In the genomic region with DNA sequence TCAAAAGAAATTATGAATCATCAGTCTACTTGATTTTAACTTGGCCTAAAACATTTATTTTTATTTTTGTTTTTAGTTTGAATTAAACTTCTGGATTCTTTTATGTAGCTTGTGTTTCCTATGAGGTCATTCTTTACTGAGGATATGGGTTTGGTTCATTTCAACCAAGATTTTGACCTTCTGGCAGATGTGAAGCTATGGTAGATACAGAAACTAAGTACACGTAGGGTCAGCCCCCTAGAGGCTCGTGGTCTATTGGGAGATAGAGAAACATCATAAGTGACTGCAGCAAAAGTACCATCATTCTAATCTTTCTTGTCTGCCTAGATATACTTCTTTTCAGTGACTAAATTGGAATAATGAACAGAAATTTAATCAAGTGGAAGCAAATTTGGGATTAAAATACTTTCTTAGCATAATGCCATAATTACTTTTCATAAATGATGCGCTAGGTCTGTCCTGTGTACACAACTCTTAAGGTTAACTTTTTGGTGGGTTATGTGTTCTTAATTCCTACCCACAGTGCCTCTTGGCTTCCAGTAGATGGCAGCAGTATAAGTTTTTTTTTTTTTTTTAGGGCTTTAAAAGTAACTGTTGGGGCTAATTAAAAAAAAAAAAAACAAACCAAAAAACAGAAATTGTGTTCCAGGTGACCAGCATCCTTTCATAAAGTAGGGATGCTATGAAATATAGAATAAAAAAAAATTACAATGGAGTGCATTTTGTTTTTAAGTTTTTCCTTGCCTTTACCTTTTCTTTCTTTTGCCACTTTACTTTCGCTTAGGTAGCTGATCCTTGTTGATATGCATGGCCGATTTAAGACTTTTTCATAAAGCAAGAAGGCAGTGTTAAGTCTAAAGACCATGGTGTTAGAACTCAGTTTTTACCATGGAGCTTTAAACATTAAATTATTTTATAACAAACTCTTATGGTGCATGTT, we compare ENCODE assay signal across 8 cellular contexts. TPM values are rescaled to one million over a fixed set of nuclear protein-coding genes. Genes with fewer than 3 reads are reported as not detected.
DNase-seq lines count a peak whose midpoint lies in the region; ATAC-seq and TF ChIP-seq lines count a peak whose summit lies in the region.

No MANE protein-coding gene starts in this region.

- CTCF ChIA-PET in OCI-LY7 (lab: Charles Lee; ENCODE audit: unreplicated experiment) = no interaction called here

- intact Hi-C loops in OCI-LY7 (cut with micrococcal nuclease; ENCODE audit: unreplicated experiment) (loop anchor here (5.0 kb wide), 1 partner anchor 437 kb away; no protein-coding TSS in a partner anchor), sciatic nerve (cut with DNase I) (no loop called here)

- H3K4me1 ChIP-seq in OCI-LY7 (ENCODE audit: insufficient read depth, low read length, poor library complexity, severe bottlenecking) = no peaks in the 10 kb centered on the region
- no peaks in the 10 kb centered on the region for H3K4me1 ChIP-seq in fibroblast of lung (ENCODE audit: control insufficient read depth, extremely low read depth, insufficient read depth, low read length)

- no peaks in the 10 kb centered on the region for H3K9me3 ChIP-seq in OCI-LY7 (ENCODE audit: low read length)
- no peaks in the 10 kb centered on the region for H3K9me3 ChIP-seq in fibroblast of lung (ENCODE audit: control insufficient read depth, insufficient read depth, low read depth, low read length)

- no TSS peak for BruUV-seq in OCI-LY7 (replicated peaks; lab: Mats Ljungman, UMichigan)

- POLR2A ChIA-PET in OCI-LY7 (lab: Charles Lee) = interaction anchor here (0.6 to 1.1 kb wide), 4 partner anchors 13 to 90 kb away, joined by 3 to 5 read pairs (median 4); no protein-coding TSS in a partner anchor

- H3K9ac ChIP-seq in fibroblast of lung (ENCODE audit: insufficient read depth, low read length) = no peak overlapping the region

- no peak overlapping the region for H3K4me2 ChIP-seq in OCI-LY7 (ENCODE audit: low read length)
- H3K4me2 ChIP-seq in fibroblast of lung (ENCODE audit: extremely low read depth, insufficient read depth, low read length) = no peak overlapping the region

- no peaks in the 10 kb centered on the region for H3K9me2 ChIP-seq in OCI-LY7 (ENCODE audit: insufficient read depth, low read length)

- H2AFZ ChIP-seq in OCI-LY7 (ENCODE audit: low read length) (no peak overlapping the region), fibroblast of lung (ENCODE audit: low read length) (no peak overlapping the region)

- H3K36me3 ChIP-seq in OCI-LY7 (ENCODE audit: insufficient read depth, low read length) (no peaks in the 10 kb centered on the region), fibroblast of lung (ENCODE audit: control insufficient read depth, insufficient read depth, low read length) (peaks cover 6% of the 10 kb centered on the region)

- H3K79me2 ChIP-seq in OCI-LY7 (ENCODE audit: insufficient read depth, low read depth, low read length) (no peaks in the 10 kb centered on the region), fibroblast of lung (ENCODE audit: control insufficient read depth, insufficient read depth, low read length) (peaks cover 27% of the 10 kb centered on the region)

- no peak overlapping the region for H3K27ac ChIP-seq in OCI-LY7 (ENCODE audit: low read depth, low read length, poor library complexity, severe bottlenecking)
- H3K27ac ChIP-seq in fibroblast of lung (ENCODE audit: insufficient read depth, low read length) = no peak overlapping the region

- peak; percentile 86 for TF ChIP-seq CTCF in OCI-LY7 (conservative IDR thresholded peaks at IDR 0.05; ENCODE audit: low read length)
- TF ChIP-seq CTCF in fibroblast of lung (conservative IDR thresholded peaks at IDR 0.05 in 1 of 2, IDR thresholded peaks at IDR 0.05 in 1 of 2; ENCODE audit: low read depth in 1 of 2, low read length in 2 of 2) = peak; percentile 51 to 73

- peak; percentile 62 for ATAC-seq in sciatic nerve
- no peak for ATAC-seq in GM19328 (IDR thresholded peaks at IDR 0.05; ENCODE audit: unreplicated experiment)

- H4K20me1 ChIP-seq in OCI-LY7 (ENCODE audit: insufficient read depth, low read length) (no peaks in the 10 kb centered on the region), fibroblast of lung (ENCODE audit: control insufficient read depth, extremely low read depth, insufficient read depth, low read length) (peaks cover 2% of the 10 kb centered on the region)

- DNase-seq in stimulated activated CD4-positive, alpha-beta T cell treated with anti-CD3 and anti-CD28 coated beads, Interleukin-15, amount 100 ng/mL, for 24 hours = peak; percentile 13
- no peak for DNase-seq in stimulated activated CD4-positive, alpha-beta T cell treated with anti-CD3 and anti-CD28 coated beads, Interleukin-12 subunit alpha, Interleukin-12 subunit beta, amount 100 ng/mL, for 4 hours
- DNase-seq in OCI-LY7 (ENCODE audit: low spot score) = peak; percentile 48
- DNase-seq in fibroblast of lung (ENCODE audit: low read depth in 2 of 2) = peak in 1 of 2 donors; percentile 38
- DNase-seq in sciatic nerve (ENCODE audit: low spot score) = no peak
- DNase-seq in activated CD4-positive, CD25-positive, alpha-beta regulatory T cell treated with anti-CD3 and anti-CD28 coated beads, Interleukin-2, amount 50 U/mL, for 72 hours = no peak
- DNase-seq in cortex of kidney (lab: John Stamatoyannopoulos, UW) = no peak

- no peak overlapping the region for H3K4me3 ChIP-seq in OCI-LY7 (ENCODE audit: low read depth, low read length, poor library complexity, severe bottlenecking)
- no peak overlapping the region for H3K4me3 ChIP-seq in fibroblast of lung (replicated peaks in 1 of 4; ENCODE audit: control extremely low read depth in 1 of 4, insufficient read depth in 1 of 4, low read depth in 3 of 4, low read length in 4 of 4)

- no peaks in the 10 kb centered on the region for H3K27me3 ChIP-seq in fibroblast of lung (ENCODE audit: control insufficient read depth, insufficient read depth, low read length)

RNA-seq across cellular contexts. Expression of a gene that starts 49.9 kb away (rescaled TPM):
- total RNA-seq in OCI-LY7 (2014; rRNA removed; shearing (Covaris generic)) = 0.05 and 0.22 TPM in 2 replicates
- total RNA-seq in OCI-LY7 (2022) = not detected in 2 replicates
- 1.0 and 1.3 TPM in 2 replicates for total RNA-seq in fibroblast of lung
- 0.33 and 1.8 TPM in 2 replicates for polyA plus RNA-seq in fibroblast of lung
- 0.30 and 1.0 TPM in 2 replicates for polyA plus RNA-seq in fibroblast of lung (2012)
- polyA minus RNA-seq in fibroblast of lung (ENCODE audit: low replicate concordance) = 0.51 and 0.93 TPM in 2 replicates
- 0.58 TPM for total RNA-seq in sciatic nerve

Comparison
In these comparisons a context has a peak if more than half of its experiments do, and no peak if none do; other contexts are left out.
1. DNase-seq: peak in stimulated activated CD4-positive, alpha-beta T cell treated with anti-CD3 and anti-CD28 coated beads, Interleukin-15, amount 100 ng/mL, for 24 hours (single experiment) and OCI-LY7 (single experiment); none in stimulated activated CD4-positive, alpha-beta T cell treated with anti-CD3 and anti-CD28 coated beads, Interleukin-12 subunit alpha, Interleukin-12 subunit beta, amount 100 ng/mL, for 4 hours (single experiment), sciatic nerve (single experiment), activated CD4-positive, CD25-positive, alpha-beta regulatory T cell treated with anti-CD3 and anti-CD28 coated beads, Interleukin-2, amount 50 U/mL, for 72 hours (single experiment) and cortex of kidney (single experiment).